10 cellular contexts compared by ENCODE assay signal in the genomic region with DNA sequence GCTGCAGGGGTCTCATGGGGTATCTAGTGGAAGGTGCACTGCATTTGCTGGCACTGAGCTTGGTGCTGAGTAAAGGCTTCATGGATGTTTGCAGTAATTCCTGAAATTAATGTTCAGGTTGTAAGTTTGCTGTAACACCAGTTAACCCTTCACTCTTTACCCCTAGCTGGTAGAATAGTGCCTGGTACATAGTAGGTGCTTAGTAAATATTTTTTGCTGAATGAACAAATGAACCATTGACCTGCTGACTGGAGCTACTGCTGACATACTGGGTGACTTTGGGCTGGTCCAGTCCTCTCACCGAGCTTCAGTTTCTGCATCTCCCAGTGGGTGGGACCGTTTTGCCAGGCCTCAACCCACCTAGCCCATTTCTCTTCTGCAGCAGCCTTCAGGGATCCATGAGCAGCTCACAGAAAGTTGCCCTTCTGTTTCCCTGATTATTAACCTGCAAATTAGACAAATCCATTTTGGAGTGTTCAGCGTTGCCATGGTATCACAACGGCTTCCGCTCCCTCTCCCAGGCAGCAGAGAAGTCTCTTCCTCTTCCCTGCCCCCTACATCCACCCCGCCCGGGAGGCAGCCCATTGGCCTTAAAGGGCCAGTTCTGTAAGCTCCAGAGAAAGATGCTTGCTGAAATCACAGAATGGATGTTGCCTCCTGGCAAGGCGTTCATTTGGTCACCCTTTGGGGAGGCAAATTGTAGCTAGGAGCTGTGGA. TPM values are rescaled to one million over a fixed set of nuclear protein-coding genes. Genes with fewer than 3 reads are reported as not detected.
DNase-seq lines count a peak whose midpoint lies in the region; ATAC-seq and TF ChIP-seq lines count a peak whose summit lies in the region.
"Had no signal": no experiment of that assay in that cellular context is flagged by ENCODE, and none has a peak within 500 bp of the region (broad histone marks: within the 10 kb centered on the region; RNA-seq: fewer than 3 reads in every experiment).

No MANE protein-coding gene starts in this region.

- CTCF ChIA-PET in activated naive CD4-positive, alpha-beta T cell treated with anti-CD3 and anti-CD28 coated beads for 36 hours (lab: Charles Lee): interaction anchor here (0.7 kb wide), 1 partner anchor 10 kb away, joined by 3 read pairs; no protein-coding TSS in a partner anchor

- no peak overlapping the region for H3K4me3 Mint-ChIP-seq in activated naive CD4-positive, alpha-beta T cell treated with anti-CD3 and anti-CD28 coated beads for 36 hours

- no peaks in the 10 kb centered on the region for H3K9me3 Mint-ChIP-seq in activated naive CD4-positive, alpha-beta T cell treated with anti-CD3 and anti-CD28 coated beads for 36 hours

- TF ChIP-seq CTCF in astrocyte of the spinal cord (IDR thresholded peaks at IDR 0.05; ENCODE audit: low read depth, low read length): no peak

- H3K27me3 Mint-ChIP-seq in activated naive CD4-positive, alpha-beta T cell treated with anti-CD3 and anti-CD28 coated beads for 36 hours (ENCODE audit: low read depth): no peaks in the 10 kb centered on the region

- intact Hi-C loops in activated naive CD4-positive, alpha-beta T cell treated with anti-CD3 and anti-CD28 coated beads for 36 hours (cut with micrococcal nuclease): no loop called here

- H3K36me3 Mint-ChIP-seq in activated naive CD4-positive, alpha-beta T cell treated with anti-CD3 and anti-CD28 coated beads for 36 hours (ENCODE audit: low read depth): no peaks in the 10 kb centered on the region

- H3K27ac Mint-ChIP-seq in activated naive CD4-positive, alpha-beta T cell treated with anti-CD3 and anti-CD28 coated beads for 36 hours: no peak overlapping the region

- peak; percentile 63 for DNase-seq in GDM1 (lab: John Stamatoyannopoulos, UW)
- peak; percentile 46 for DNase-seq in HT1080 (ENCODE audit: low read depth)
- peak; percentile 10 for DNase-seq in astrocyte of the spinal cord (ENCODE audit: low read depth, low spot score)
- peak; percentile 66 to 68 for DNase-seq in lung microvascular endothelial cell (ENCODE audit: low read depth in 2 of 2)
- no peak for DNase-seq in activated naive CD4-positive, alpha-beta T cell treated with anti-CD3 and anti-CD28 coated beads for 36 hours
- no peak for DNase-seq in T-helper 1 cell
- DNase-seq: effector memory CD4-positive, alpha-beta T cell; thyroid gland had no signal

- H3K4me3 ChIP-seq in astrocyte of the spinal cord (ENCODE audit: low read depth, low read length): no peak overlapping the region
- H3K4me3 ChIP-seq: thyroid gland had no signal

- in situ Hi-C loops in astrocyte of the spinal cord (cut with HindIII; ENCODE audit: low sequenced_read_pairs): no loop called here

- ATAC-seq in GM21528 (IDR thresholded peaks at IDR 0.05; ENCODE audit: low FRiP score, unreplicated experiment): no peak
- ATAC-seq in HG02884 (IDR thresholded peaks at IDR 0.05; ENCODE audit: unreplicated experiment): no peak

- no peaks in the 10 kb centered on the region for H3K4me1 Mint-ChIP-seq in activated naive CD4-positive, alpha-beta T cell treated with anti-CD3 and anti-CD28 coated beads for 36 hours (ENCODE audit: low read depth)

RNA-seq across cellular contexts. Expression of a gene that starts 47.5 kb away (rescaled TPM):
- total RNA-seq in HT1080 (2014; rRNA removed; shearing (Covaris generic)): 56.3 and 65.1 TPM in 2 replicates
- 60.6 and 62.0 TPM in 2 replicates for polyA plus RNA-seq in HT1080 (2015; cell fraction: cytosol; rRNA removed)
- polyA plus RNA-seq in HT1080 (2015; cell fraction: nucleus; rRNA removed): 62.9 and 65.3 TPM in 2 replicates
- total RNA-seq in lung microvascular endothelial cell: 36.6 and 50.6 TPM in 2 replicates
- total RNA-seq in activated naive CD4-positive, alpha-beta T cell treated with anti-CD3 and anti-CD28 coated beads for 36 hours: 10 to 100 TPM; 35.3 to 36.9 TPM

Comparison
In these comparisons a context has a peak if more than half of its experiments do, and no peak if none do; other contexts are left out.
1. DNase-seq: peak in GDM1 (single experiment), HT1080 (single experiment), astrocyte of the spinal cord (single experiment) and lung microvascular endothelial cell (2 of 2); none in activated naive CD4-positive, alpha-beta T cell treated with anti-CD3 and anti-CD28 coated beads for 36 hours (single experiment) and T-helper 1 cell (0 of 5).